ENCODE assay signal across 7 cellular contexts in genomic region chr1:43980255-43981134, GRCh38. TPM values are rescaled to one million over a fixed set of nuclear protein-coding genes. Genes with fewer than 3 reads are reported as not detected.
DNase-seq lines count a peak whose midpoint lies in the region; ATAC-seq and TF ChIP-seq lines count a peak whose summit lies in the region.

No MANE protein-coding gene starts in this region.

- no peak for ATAC-seq in stimulated activated effector memory CD8-positive, alpha-beta T cell treated with anti-CD3 and anti-CD28 coated beads, Interleukin-12 subunit alpha, Interleukin-12 subunit beta, amount 100 ng/mL, for 72 hours

- H3K9me3 Mint-ChIP-seq in stimulated activated effector memory CD8-positive, alpha-beta T cell treated with anti-CD3 and anti-CD28 coated beads, Interleukin-12 subunit alpha, Interleukin-12 subunit beta, amount 100 ng/mL, for 72 hours, result no peaks in the 10 kb centered on the region

- H3K4me3 ChIP-seq in HFF-Myc (replicated peaks; ENCODE audit: low read depth, low read length), result peak overlapping the region; percentile 63

- H3K27ac ChIP-seq in VCaP, result peak overlapping the region; percentile 76

- peaks cover 42% of the 10 kb centered on the region for H3K36me3 Mint-ChIP-seq in stimulated activated effector memory CD8-positive, alpha-beta T cell treated with anti-CD3 and anti-CD28 coated beads, Interleukin-12 subunit alpha, Interleukin-12 subunit beta, amount 100 ng/mL, for 72 hours

- peaks cover 65% of the 10 kb centered on the region for H3K4me1 Mint-ChIP-seq in stimulated activated effector memory CD8-positive, alpha-beta T cell treated with anti-CD3 and anti-CD28 coated beads, Interleukin-12 subunit alpha, Interleukin-12 subunit beta, amount 100 ng/mL, for 72 hours

- TF ChIP-seq CTCF in HFF-Myc (IDR thresholded peaks at IDR 0.05; ENCODE audit: low read depth, low read length, missing control alignments) (no peak), VCaP (conservative IDR thresholded peaks at IDR 0.05) (no peak)

- DNase-seq in HFF-Myc (ENCODE audit: extremely low read depth, low read depth), result no peak
- peak; percentile 42 for DNase-seq in hepatic stellate cell (ENCODE audit: low spot score)
- DNase-seq in stimulated activated effector memory CD8-positive, alpha-beta T cell treated with anti-CD3 and anti-CD28 coated beads, Interleukin-12 subunit alpha, Interleukin-12 subunit beta, amount 100 ng/mL, for 72 hours (ENCODE audit: low spot score in 2 of 2), result no peak
- no peak for DNase-seq in dermis blood vessel endothelial cell
- DNase-seq in KG1 (lab: John Stamatoyannopoulos, UW), result no peak
- DNase-seq in H4 (ENCODE audit: low spot score), result no peak

- peak overlapping the region; percentile 90 for H3K27ac Mint-ChIP-seq in stimulated activated effector memory CD8-positive, alpha-beta T cell treated with anti-CD3 and anti-CD28 coated beads, Interleukin-12 subunit alpha, Interleukin-12 subunit beta, amount 100 ng/mL, for 72 hours

- peak overlapping the region; percentile 81 for H3K4me3 Mint-ChIP-seq in stimulated activated effector memory CD8-positive, alpha-beta T cell treated with anti-CD3 and anti-CD28 coated beads, Interleukin-12 subunit alpha, Interleukin-12 subunit beta, amount 100 ng/mL, for 72 hours

RNA-seq across cellular contexts. Expression of gene B4GALT2, which starts 1.5 kb away (rescaled TPM):
- total RNA-seq in dermis blood vessel endothelial cell, result 50.2 and 64.4 TPM in 2 replicates
- 87.5 and 92.8 TPM in 2 replicates for total RNA-seq in H4 (2014; rRNA removed; shearing (Covaris generic))

RNA-seq across cellular contexts. Expression of gene ATP6V0B, which starts 5.7 kb away (rescaled TPM):
- total RNA-seq in dermis blood vessel endothelial cell, result 64.6 and 99.2 TPM in 2 replicates
- 193 and 213 TPM in 2 replicates for total RNA-seq in H4 (2014; rRNA removed; shearing (Covaris generic))

RNA-seq across cellular contexts. Expression of gene DPH2, which starts 10.7 kb away (rescaled TPM):
- 24.2 and 24.3 TPM in 2 replicates for total RNA-seq in dermis blood vessel endothelial cell
- 28.5 and 44.1 TPM in 2 replicates for total RNA-seq in H4 (2014; rRNA removed; shearing (Covaris generic))

RNA-seq across cellular contexts. Expression of gene CCDC24, which starts 10.9 kb away (rescaled TPM):
- total RNA-seq in dermis blood vessel endothelial cell, result 1.7 and 2.2 TPM in 2 replicates
- 15.8 and 23.2 TPM in 2 replicates for total RNA-seq in H4 (2014; rRNA removed; shearing (Covaris generic))

RNA-seq across cellular contexts. Expression of gene IPO13, which starts 33.7 kb away (rescaled TPM):
- 14.8 and 17.3 TPM in 2 replicates for total RNA-seq in dermis blood vessel endothelial cell
- 18.8 and 22.6 TPM in 2 replicates for total RNA-seq in H4 (2014; rRNA removed; shearing (Covaris generic))
